Comparison of ENCODE assay signal across 12 cellular contexts in the genomic region with DNA sequence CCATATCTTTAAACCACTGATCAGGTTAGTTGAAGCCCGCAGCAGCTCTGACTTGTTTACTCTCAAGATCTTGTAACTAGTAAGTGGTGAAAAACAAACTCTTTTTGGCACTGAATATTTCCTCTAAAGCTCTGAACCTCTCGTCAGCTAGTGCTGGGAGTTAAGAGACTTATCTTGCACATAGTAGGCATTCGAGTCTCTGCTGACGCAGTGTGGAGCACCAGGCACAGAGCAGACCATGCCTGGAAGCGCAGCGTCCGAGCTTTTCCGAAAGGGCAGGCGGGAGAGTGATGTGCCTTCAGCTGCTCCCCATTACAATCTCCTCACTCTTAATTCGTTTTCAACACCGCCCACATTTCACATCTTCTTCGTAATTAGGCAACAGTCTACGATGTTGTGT.
DNase-seq lines count a peak whose midpoint lies in the region; ATAC-seq and TF ChIP-seq lines count a peak whose summit lies in the region.
"Had no signal": no experiment of that assay in that cellular context is flagged by ENCODE, and none has a peak within 500 bp of the region (broad histone marks: within the 10 kb centered on the region; RNA-seq: fewer than 3 reads in every experiment).

No MANE protein-coding gene starts in this region.

- H3K27me3 ChIP-seq in RWPE2 (ENCODE audit: insufficient read depth, poor library complexity, severe bottlenecking): no peaks in the 10 kb centered on the region
- H3K27me3 ChIP-seq in foreskin keratinocyte: no peaks in the 10 kb centered on the region
- no peaks in the 10 kb centered on the region for H3K27me3 ChIP-seq in subcutaneous abdominal adipose tissue (ENCODE audit: control insufficient read depth in 5 of 5, insufficient read depth in 4 of 5, low read length in 5 of 5)

- peak overlapping the region; percentile 88 for H3K27ac Mint-ChIP-seq in T-helper 1 cell treated with Interleukin-12 subunit alpha and Interleukin-12 subunit beta and Interleukin-4 antibody, amounts not matched to agents 30 μg/mL and 1 μg/mL, for 36 hours

- H3K36me3 ChIP-seq in RWPE2 (ENCODE audit: low read depth) (peaks cover 39% of the 10 kb centered on the region), subcutaneous abdominal adipose tissue (ENCODE audit: control insufficient read depth in 5 of 5, insufficient read depth in 5 of 5, low read length in 5 of 5) (peaks cover 0 to 16% (median 5%) of the 10 kb centered on the region in 5 donors)

- DNase-seq in T-helper 1 cell: no peak
- no peak for DNase-seq in RWPE2 (ENCODE audit: low spot score)
- no peak for DNase-seq in foreskin keratinocyte
- no peak for DNase-seq in GM10266 (ENCODE audit: extremely low spot score)
- DNase-seq: NCI-H526 had no signal

- peaks cover 46% of the 10 kb centered on the region for H3K36me3 Mint-ChIP-seq in T-helper 1 cell treated with Interleukin-12 subunit alpha and Interleukin-12 subunit beta and Interleukin-4 antibody, amounts not matched to agents 30 μg/mL and 1 μg/mL, for 36 hours (ENCODE audit: low read depth)

- no peaks in the 10 kb centered on the region for H3K9me3 Mint-ChIP-seq in T-helper 1 cell treated with Interleukin-12 subunit alpha and Interleukin-12 subunit beta and Interleukin-4 antibody, amounts not matched to agents 30 μg/mL and 1 μg/mL, for 36 hours
- H3K9me3 Mint-ChIP-seq: stimulated activated naive B cell treated with anti-CD40 and anti-IgM and Interleukin-4, amounts not matched to agents 10 μg/mL and 1 μg/mL and 100 μg/mL, for 72 hours had no signal

- ATAC-seq in RWPE2 (ENCODE audit: low read depth) (no peak), foreskin keratinocyte (no peak), GM18907 (IDR thresholded peaks at IDR 0.05; ENCODE audit: unreplicated experiment) (no peak), HG02970 (IDR thresholded peaks at IDR 0.05; ENCODE audit: low FRiP score, unreplicated experiment) (no peak)
- ATAC-seq: sciatic nerve had no signal

- TF ChIP-seq CTCF in RWPE2 (IDR thresholded peaks at IDR 0.05; ENCODE audit: poor library complexity, severe bottlenecking) (no peak), foreskin keratinocyte (conservative IDR thresholded peaks at IDR 0.05) (no peak), GM10266 (IDR thresholded peaks at IDR 0.05; ENCODE audit: control insufficient read depth, insufficient read depth, low read depth, missing control alignments) (no peak)

- H3K4me3 Mint-ChIP-seq in T-helper 1 cell treated with Interleukin-12 subunit alpha and Interleukin-12 subunit beta and Interleukin-4 antibody, amounts not matched to agents 30 μg/mL and 1 μg/mL, for 36 hours: peak overlapping the region; percentile 39

- H3K9me3 ChIP-seq in RWPE2 (ENCODE audit: severe bottlenecking): no peaks in the 10 kb centered on the region
- H3K9me3 ChIP-seq in subcutaneous abdominal adipose tissue (ENCODE audit: control insufficient read depth in 5 of 5, low read length in 5 of 5): no peaks in the 10 kb centered on the region

- H3K4me3 ChIP-seq in RWPE2 (ENCODE audit: severe bottlenecking) (no peak overlapping the region), subcutaneous abdominal adipose tissue (ENCODE audit: low read depth in 1 of 5, low read length in 5 of 5) (peak overlapping the region in 1 of 5 donors; percentile 16)

- H3K27ac ChIP-seq in RWPE2 (ENCODE audit: poor library complexity, severe bottlenecking) (peak overlapping the region; percentile 37), foreskin keratinocyte (peak overlapping the region; percentile 88), subcutaneous abdominal adipose tissue (ENCODE audit: low read depth, low read length) (peak overlapping the region; percentile 59)
- H3K27ac ChIP-seq: 22Rv1 had no signal

- peaks cover 67% of the 10 kb centered on the region for H3K4me1 Mint-ChIP-seq in T-helper 1 cell treated with Interleukin-12 subunit alpha and Interleukin-12 subunit beta and Interleukin-4 antibody, amounts not matched to agents 30 μg/mL and 1 μg/mL, for 36 hours (ENCODE audit: low read depth)

- no peak overlapping the region for H3K9ac ChIP-seq in subcutaneous abdominal adipose tissue (ENCODE audit: low read length in 5 of 5)

- H3K4me1 ChIP-seq in RWPE2 (ENCODE audit: insufficient read depth, poor library complexity, severe bottlenecking): peaks cover 16% of the 10 kb centered on the region
- peaks cover 11% of the 10 kb centered on the region for H3K4me1 ChIP-seq in foreskin keratinocyte
- H3K4me1 ChIP-seq in subcutaneous abdominal adipose tissue (ENCODE audit: control insufficient read depth in 5 of 5, insufficient read depth in 5 of 5, low read length in 5 of 5): peaks cover 20 to 62% (median 54%) of the 10 kb centered on the region in 5 donors

- H3K27me3 Mint-ChIP-seq in T-helper 1 cell treated with Interleukin-12 subunit alpha and Interleukin-12 subunit beta and Interleukin-4 antibody, amounts not matched to agents 30 μg/mL and 1 μg/mL, for 36 hours (ENCODE audit: low read depth): no peaks in the 10 kb centered on the region
- H3K27me3 Mint-ChIP-seq: stimulated activated naive B cell treated with anti-CD40 and anti-IgM and Interleukin-4, amounts not matched to agents 10 μg/mL and 1 μg/mL and 100 μg/mL, for 72 hours had no signal

Comparison
In these comparisons a context has a peak if more than half of its experiments do, and no peak if none do; other contexts are left out.
1. H3K27ac ChIP-seq: peak in every context shown above with its lines; median percentile 88 in foreskin keratinocyte; 59 in subcutaneous abdominal adipose tissue; 37 in RWPE2.